ENCODE assay signal across 10 cellular contexts in the genomic region with DNA sequence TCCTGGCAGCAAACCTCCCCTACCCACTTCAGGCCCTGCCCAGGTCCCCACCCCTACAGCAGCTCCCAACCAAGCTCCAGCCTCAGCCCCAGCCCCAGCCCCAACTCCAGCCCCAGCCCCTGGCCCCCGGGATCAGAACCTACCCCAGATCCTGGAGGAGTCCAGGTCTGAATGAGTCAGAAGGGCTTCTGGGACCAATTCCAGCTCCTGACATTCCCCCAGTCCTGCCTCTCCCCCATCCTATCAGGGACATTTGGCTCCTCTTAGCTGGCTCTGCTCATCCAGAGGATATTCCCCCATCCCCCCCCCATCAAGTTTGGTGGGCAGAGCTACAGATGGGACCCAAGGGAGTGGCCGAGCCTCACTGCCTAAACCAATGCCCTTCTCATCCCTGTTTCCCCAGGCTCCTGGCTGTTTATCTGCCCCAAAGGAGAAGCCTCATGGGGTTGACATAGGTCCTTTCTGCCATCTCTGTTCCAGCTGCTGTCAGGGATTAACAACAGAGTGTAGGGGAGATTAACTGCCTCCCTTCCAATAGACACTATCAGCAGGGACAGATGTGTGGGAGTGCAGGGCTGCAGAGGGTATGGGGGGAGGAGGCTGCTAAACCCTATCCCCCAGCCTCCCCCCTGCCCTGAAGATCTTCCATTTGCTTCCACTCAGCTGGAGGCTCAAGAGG. TPM values are rescaled to one million over a fixed set of nuclear protein-coding genes. Genes with fewer than 3 reads are reported as not detected.
A peak's percentile ranks its signal among the peaks of the same experiment; 100 is the strongest.
DNase-seq lines count a peak whose midpoint lies in the region; TF ChIP-seq lines count a peak whose summit lies in the region.
"Had no signal": no experiment of that assay in that cellular context is flagged by ENCODE, and none has a peak within 500 bp of the region (broad histone marks: within the 10 kb centered on the region; RNA-seq: fewer than 3 reads in every experiment).

No MANE protein-coding gene starts in this region.

- H3K4me3 ChIP-seq in BE2C (ENCODE audit: low read depth, low read length) (no peak overlapping the region), choroid plexus epithelial cell (ENCODE audit: low read depth, low read length) (no peak overlapping the region), mesenchymal stem cell (ENCODE audit: insufficient read depth in 1 of 2, low read depth in 1 of 2, low read length in 2 of 2) (no peak overlapping the region)

- no peak overlapping the region for H2AFZ ChIP-seq in mesenchymal stem cell (ENCODE audit: low read depth, low read length)
- H2AFZ ChIP-seq: parathyroid adenoma had no signal

- no peak overlapping the region for H2BK120ac ChIP-seq in mesenchymal stem cell (ENCODE audit: low read depth, low read length)

- no peak overlapping the region for H3K23ac ChIP-seq in mesenchymal stem cell (ENCODE audit: low read length in 2 of 2)

- no peak overlapping the region for H2BK5ac ChIP-seq in mesenchymal stem cell (ENCODE audit: low read depth, low read length, poor library complexity, severe bottlenecking)

- no peak overlapping the region for H2AK5ac ChIP-seq in mesenchymal stem cell (ENCODE audit: low read length, severe bottlenecking)

- DNase-seq in BE2C (peak; percentile 62), LHCN-M2 (ENCODE audit: low read depth) (peak; percentile 71), choroid plexus epithelial cell (ENCODE audit: low read depth) (peak; percentile 41), mesenchymal stem cell (peak; percentile 32), NCI-H2107 treated with DMSO at 0.1 percent for 48 hours (lab: John Stamatoyannopoulos, UW; ENCODE audit: unreplicated experiment) (no peak), kidney tubule cell (ENCODE audit: low spot score) (no peak), NCI-H345 treated with DMSO at 0.1 percent for 48 hours (lab: John Stamatoyannopoulos, UW; ENCODE audit: unreplicated experiment) (no peak)
- DNase-seq in activated CD4-positive, CD25-positive, alpha-beta regulatory T cell treated with anti-CD3 and anti-CD28 coated beads, Interleukin-2, amount 50 U/mL, for 72 hours: no peak
- DNase-seq: Kasumi-1 had no signal

- peak overlapping the region in 1 of 2 experiments; percentile 26 for H3K14ac ChIP-seq in mesenchymal stem cell (ENCODE audit: low read length in 2 of 2)

- H3K27me3 ChIP-seq in BE2C (no peaks in the 10 kb centered on the region), mesenchymal stem cell (ENCODE audit: control insufficient read depth in 1 of 2, insufficient read depth in 1 of 2, low read length in 2 of 2) (no peaks in the 10 kb centered on the region)

- H3K4ac ChIP-seq in mesenchymal stem cell (ENCODE audit: low read depth in 1 of 2, low read length in 2 of 2): no peak overlapping the region

- peaks cover 1% of the 10 kb centered on the region for H3K79me1 ChIP-seq in mesenchymal stem cell (replicated peaks; ENCODE audit: low read length, poor library complexity, severe bottlenecking)

- H3K36me3 ChIP-seq in BE2C (peaks cover 43% of the 10 kb centered on the region), mesenchymal stem cell (ENCODE audit: control insufficient read depth in 1 of 2, insufficient read depth in 2 of 2, low read depth in 1 of 2, low read length in 2 of 2) (peaks cover 63 to 85% of the 10 kb centered on the region in 2 experiments)

- no peak overlapping the region for H3K4me2 ChIP-seq in mesenchymal stem cell (ENCODE audit: low read length, poor library complexity, severe bottlenecking)

- no peak overlapping the region for H4K91ac ChIP-seq in mesenchymal stem cell (ENCODE audit: low read length)

- no peak overlapping the region for H2BK12ac ChIP-seq in mesenchymal stem cell (ENCODE audit: low read length in 2 of 2)

- no peak overlapping the region for H2BK15ac ChIP-seq in mesenchymal stem cell (ENCODE audit: low read depth, poor library complexity, severe bottlenecking)

- WGBS in mesenchymal stem cell: 60% methylated on average over 1 of the region's 2 CpGs

- no peak overlapping the region for H3K18ac ChIP-seq in mesenchymal stem cell (ENCODE audit: low read depth in 1 of 2, low read length in 2 of 2)

- H4K8ac ChIP-seq in mesenchymal stem cell (ENCODE audit: low read length): no peak overlapping the region

- TF ChIP-seq CTCF in BE2C (IDR thresholded peaks at IDR 0.05; ENCODE audit: low read depth, low read length): no peak
- TF ChIP-seq CTCF in choroid plexus epithelial cell (conservative IDR thresholded peaks at IDR 0.05; ENCODE audit: low read depth, low read length): no peak

- no peak overlapping the region for H3K9ac ChIP-seq in mesenchymal stem cell (ENCODE audit: low read length)
- H3K9ac ChIP-seq: parathyroid adenoma had no signal

- H3K9me3 ChIP-seq in BE2C (no peaks in the 10 kb centered on the region), mesenchymal stem cell (ENCODE audit: control insufficient read depth, low read length) (no peaks in the 10 kb centered on the region)

- no peak overlapping the region for H3K27ac ChIP-seq in mesenchymal stem cell (ENCODE audit: low read length, poor library complexity, severe bottlenecking)
- H3K27ac ChIP-seq: parathyroid adenoma had no signal

- H3K4me1 ChIP-seq in BE2C (peaks cover 8% of the 10 kb centered on the region), mesenchymal stem cell (ENCODE audit: control insufficient read depth, insufficient read depth, low read depth, low read length) (no peaks in the 10 kb centered on the region)
- H3K4me1 ChIP-seq: parathyroid adenoma had no signal

RNA-seq across cellular contexts. Expression of a gene that starts 16.5 kb away (rescaled TPM):
- 73.9 TPM for polyA plus RNA-seq in BE2C (2012; ENCODE audit: insufficient read depth, insufficient read length, low read depth)
- total RNA-seq in LHCN-M2 (2014; rRNA removed): 7.1 and 9.0 TPM in 2 replicates
- 6.4 TPM for polyA plus RNA-seq in LHCN-M2 (2012)
- 16.0 TPM for polyA plus RNA-seq in mesenchymal stem cell (2013, experiment 1 of 2)
- polyA plus RNA-seq in mesenchymal stem cell (2013, experiment 2 of 2): 14.6 TPM

RNA-seq across cellular contexts. Expression of a gene that starts 17.2 kb away (rescaled TPM):
- 89.7 TPM for polyA plus RNA-seq in BE2C (2012; ENCODE audit: insufficient read depth, insufficient read length, low read depth)
- total RNA-seq in LHCN-M2 (2014; rRNA removed): 0.58 and 1.0 TPM in 2 replicates
- polyA plus RNA-seq in LHCN-M2 (2012): 0.87 TPM
- polyA plus RNA-seq in mesenchymal stem cell (2013, experiment 1 of 2): 0.97 TPM
- polyA plus RNA-seq in mesenchymal stem cell (2013, experiment 2 of 2): 0.97 TPM

RNA-seq across cellular contexts. Expression of a gene that starts 22.1 kb away (rescaled TPM):
- 150 TPM for polyA plus RNA-seq in BE2C (2012; ENCODE audit: insufficient read depth, insufficient read length, low read depth)
- 18.7 and 20.4 TPM in 2 replicates for total RNA-seq in LHCN-M2 (2014; rRNA removed)
- polyA plus RNA-seq in LHCN-M2 (2012): 9.9 TPM
- polyA plus RNA-seq in mesenchymal stem cell (2013, experiment 1 of 2): 24.7 TPM
- 23.8 TPM for polyA plus RNA-seq in mesenchymal stem cell (2013, experiment 2 of 2)

RNA-seq across cellular contexts. Expression of a gene that starts 39.8 kb away (rescaled TPM):
- 74.4 TPM for polyA plus RNA-seq in BE2C (2012; ENCODE audit: insufficient read depth, insufficient read length, low read depth)
- 30.7 and 35.4 TPM in 2 replicates for total RNA-seq in LHCN-M2 (2014; rRNA removed)
- polyA plus RNA-seq in LHCN-M2 (2012): 30.3 TPM
- 22.2 TPM for polyA plus RNA-seq in mesenchymal stem cell (2013, experiment 1 of 2)
- 20.6 TPM for polyA plus RNA-seq in mesenchymal stem cell (2013, experiment 2 of 2)

RNA-seq across cellular contexts. Expression of a gene that starts 46.0 kb away (rescaled TPM):
- 17.1 TPM for polyA plus RNA-seq in BE2C (2012; ENCODE audit: insufficient read depth, insufficient read length, low read depth)
- total RNA-seq in LHCN-M2 (2014; rRNA removed): 13.3 and 16.2 TPM in 2 replicates
- 7.5 TPM for polyA plus RNA-seq in LHCN-M2 (2012)
- 8.5 TPM for polyA plus RNA-seq in mesenchymal stem cell (2013, experiment 1 of 2)
- polyA plus RNA-seq in mesenchymal stem cell (2013, experiment 2 of 2): 7.7 TPM

Comparison
In these comparisons a context has a peak if more than half of its experiments do, and no peak if none do; other contexts are left out.
1. DNase-seq: peak in BE2C (single experiment), LHCN-M2 (single experiment), choroid plexus epithelial cell (single experiment) and mesenchymal stem cell (single experiment); none in NCI-H2107 treated with DMSO at 0.1 percent for 48 hours (single experiment), kidney tubule cell (single experiment), NCI-H345 treated with DMSO at 0.1 percent for 48 hours (single experiment) and activated CD4-positive, CD25-positive, alpha-beta regulatory T cell treated with anti-CD3 and anti-CD28 coated beads, Interleukin-2, amount 50 U/mL, for 72 hours (single experiment).